14 cellular contexts compared by ENCODE assay signal in the genomic region with DNA sequence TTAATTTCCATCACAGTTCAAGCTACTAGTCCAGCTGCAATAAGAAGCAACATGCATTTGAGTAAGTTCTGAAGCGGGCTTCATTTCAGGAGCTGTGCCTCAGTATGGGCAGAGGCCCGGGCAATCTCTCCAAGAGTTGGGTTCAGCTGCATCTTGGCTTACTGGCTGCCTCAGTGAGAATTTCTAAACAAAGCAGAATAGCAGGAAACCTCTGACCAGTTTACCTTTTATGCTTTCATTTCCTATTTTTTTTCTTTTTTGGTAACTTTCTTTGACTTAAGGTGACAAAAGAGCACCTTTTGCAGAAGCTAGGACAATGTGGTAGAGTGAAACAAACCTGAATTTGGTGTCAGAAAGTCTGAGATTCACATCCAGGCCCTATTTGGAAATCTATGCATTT. TPM values are rescaled to one million over a fixed set of nuclear protein-coding genes. Genes with fewer than 3 reads are reported as not detected.
A peak's percentile ranks its signal among the peaks of the same experiment; 100 is the strongest.
DNase-seq lines count a peak whose midpoint lies in the region; ATAC-seq and TF ChIP-seq lines count a peak whose summit lies in the region.
"Had no signal": no experiment of that assay in that cellular context is flagged by ENCODE, and none has a peak within 500 bp of the region (broad histone marks: within the 10 kb centered on the region; RNA-seq: fewer than 3 reads in every experiment).

No MANE protein-coding gene starts in this region.

- intact Hi-C loops in activated CD8-positive, alpha-beta T cell treated with anti-CD3 and anti-CD28 coated beads for 36 hours (cut with micrococcal nuclease): no loop called here

- peak overlapping the region; percentile 63 for H3K27ac Mint-ChIP-seq in activated CD8-positive, alpha-beta T cell treated with anti-CD3 and anti-CD28 coated beads for 36 hours

- CTCF ChIA-PET in activated CD8-positive, alpha-beta T cell treated with anti-CD3 and anti-CD28 coated beads for 36 hours (lab: Charles Lee): no interaction called here

- no peaks in the 10 kb centered on the region for H3K27me3 Mint-ChIP-seq in activated CD8-positive, alpha-beta T cell treated with anti-CD3 and anti-CD28 coated beads for 36 hours
- H3K27me3 Mint-ChIP-seq: activated naive CD4-positive, alpha-beta T cell treated with anti-CD3 and anti-CD28 coated beads, Interleukin-2, amount 50 U/mL, for 24 hours had no signal

- no peak for TF ChIP-seq CTCF in activated CD8-positive, alpha-beta T cell treated with anti-CD3 and anti-CD28 coated beads for 36 hours (IDR thresholded peaks at IDR 0.05)

- H3K4me3 ChIP-seq in GM08714 (ENCODE audit: low read length): peak overlapping the region; percentile 41; the same call in 1 of the 2 replicates
- H3K4me3 ChIP-seq: dorsolateral prefrontal cortex had no signal

- no peak overlapping the region for H3K4me3 Mint-ChIP-seq in activated CD8-positive, alpha-beta T cell treated with anti-CD3 and anti-CD28 coated beads for 36 hours

- ATAC-seq in GM19455 (IDR thresholded peaks at IDR 0.05; ENCODE audit: unreplicated experiment) (peak; percentile 22), HG03095 (IDR thresholded peaks at IDR 0.05; ENCODE audit: unreplicated experiment) (peak; percentile 18)
- no peak for ATAC-seq in activated CD8-positive, alpha-beta T cell treated with anti-CD3 and anti-CD28 coated beads for 36 hours

- DNase-seq in activated CD8-positive, alpha-beta T cell treated with anti-CD3 and anti-CD28 coated beads for 36 hours: peak; percentile 5
- DNase-seq in NCI-H2081 treated with DMSO at 0.1 percent for 48 hours (lab: John Stamatoyannopoulos, UW) (no peak), D341Med (ENCODE audit: low spot score) (no peak), midbrain (lab: John Stamatoyannopoulos, UW) (no peak)
- DNase-seq in stimulated activated CD4-positive, alpha-beta T cell treated with anti-CD3 and anti-CD28 coated beads, Interleukin-2, amount 100 ng/mL, for 24 hours: no peak
- DNase-seq: COR-L47; dorsolateral prefrontal cortex; NCI-H1048; stimulated activated CD8-positive, alpha-beta memory T cell treated with anti-CD3 and anti-CD28 coated beads, Interleukin-4, amount 100 ng/mL, for 48 hours; WERI-Rb-1 had no signal

- POLR2A ChIA-PET in activated CD8-positive, alpha-beta T cell treated with anti-CD3 and anti-CD28 coated beads for 36 hours (lab: Charles Lee): no interaction called here

- peaks cover 27% of the 10 kb centered on the region for H3K4me1 Mint-ChIP-seq in activated CD8-positive, alpha-beta T cell treated with anti-CD3 and anti-CD28 coated beads for 36 hours (ENCODE audit: low read depth)

- H3K36me3 Mint-ChIP-seq in activated CD8-positive, alpha-beta T cell treated with anti-CD3 and anti-CD28 coated beads for 36 hours (ENCODE audit: low read depth): peaks cover 11% of the 10 kb centered on the region

- peaks cover 1% of the 10 kb centered on the region for H3K9me3 Mint-ChIP-seq in activated CD8-positive, alpha-beta T cell treated with anti-CD3 and anti-CD28 coated beads for 36 hours

RNA-seq across cellular contexts. Expression of a gene that starts 51.0 kb away (rescaled TPM):
- total RNA-seq in activated CD8-positive, alpha-beta T cell treated with anti-CD3 and anti-CD28 coated beads for 36 hours: 1 to 10 TPM; 3.1 to 3.4 TPM
